Comparison of ENCODE assay signal across 13 cellular contexts in the genomic region with DNA sequence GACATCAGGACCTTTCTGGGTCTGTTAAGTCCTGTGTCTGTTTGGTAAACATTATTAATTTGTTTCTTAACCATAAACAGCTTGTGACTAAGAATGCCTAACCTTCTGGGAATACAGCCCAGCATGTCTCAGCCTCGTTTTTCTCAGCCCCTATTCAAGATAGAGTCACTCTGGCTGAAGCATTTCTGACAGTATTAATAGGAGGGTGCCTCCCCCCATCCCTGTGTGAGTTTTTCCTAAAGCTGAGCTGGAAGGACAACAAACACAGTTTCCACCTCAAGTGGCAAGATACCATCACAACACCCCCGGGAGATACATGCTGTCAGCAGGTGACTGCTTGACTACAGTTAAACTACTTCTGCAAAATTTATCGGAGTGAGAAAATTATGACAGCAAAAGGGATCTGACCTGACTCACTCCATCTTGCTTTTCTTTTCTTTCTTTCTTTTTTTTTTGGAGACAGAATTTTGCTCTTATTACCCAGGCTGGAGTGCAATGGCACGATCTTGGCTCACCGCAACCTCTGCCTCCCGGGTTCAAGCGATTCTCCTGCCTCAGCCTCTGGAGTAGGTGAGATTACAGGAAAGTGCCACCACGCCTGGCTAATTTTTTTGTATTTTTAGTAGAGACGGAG.
"Had no signal": no experiment of that assay in that cellular context is flagged by ENCODE, and none has a peak within 500 bp of the region (broad histone marks: within the 10 kb centered on the region; RNA-seq: fewer than 3 reads in every experiment).

No MANE protein-coding gene starts in this region.

- H3K4me3 Mint-ChIP-seq: activated naive CD8-positive, alpha-beta T cell; activated T-cell treated with anti-CD3 and anti-CD28 coated beads, Interleukin-2, amount 50 U/mL, for 24 hours; naive thymus-derived CD4-positive, alpha-beta T cell had no signal

- ATAC-seq: activated CD4-positive, CD25-positive, alpha-beta regulatory T cell treated with anti-CD3 and anti-CD28 coated beads, Interleukin-2, amount 50 U/mL, for 24 hours; naive thymus-derived CD4-positive, alpha-beta T cell; sciatic nerve had no signal

- H3K4me1 Mint-ChIP-seq: naive thymus-derived CD4-positive, alpha-beta T cell had no signal

- H3K36me3 ChIP-seq: prostate gland had no signal

- DNase-seq: activated CD4-positive, alpha-beta T cell treated with anti-CD3 and anti-CD28 coated beads, Interleukin-2, amount 50 U/mL, for 4 hours; activated effector memory CD4-positive, alpha-beta T cell treated with anti-CD3 and anti-CD28 coated beads, Interleukin-2, amount 50 U/mL, for 16 hours; activated T-cell treated with anti-CD3 and anti-CD28 coated beads, Interleukin-2, amount 50 U/mL, for 24 hours; naive thymus-derived CD4-positive, alpha-beta T cell; stimulated activated CD4-positive, alpha-beta T cell treated with anti-CD3 and anti-CD28 coated beads, Interleukin-12 subunit alpha, Interleukin-12 subunit beta, amount 100 ng/mL, for 4 hours; stimulated activated naive CD4-positive, alpha-beta T cell; T-helper 2 cell; trophoblast cell had no signal

- H3K4me1 ChIP-seq: prostate gland had no signal

- H3K4me3 ChIP-seq: lung, prostate gland had no signal

- H3K27ac Mint-ChIP-seq: activated naive CD8-positive, alpha-beta T cell; activated T-cell treated with anti-CD3 and anti-CD28 coated beads, Interleukin-2, amount 50 U/mL, for 24 hours; naive thymus-derived CD4-positive, alpha-beta T cell had no signal

- H3K36me3 Mint-ChIP-seq: activated naive CD8-positive, alpha-beta T cell; naive thymus-derived CD4-positive, alpha-beta T cell had no signal

- H3K9me3 ChIP-seq: prostate gland had no signal

- H3K27ac ChIP-seq: prostate gland had no signal

- H3K9me3 Mint-ChIP-seq: activated T-cell treated with anti-CD3 and anti-CD28 coated beads, Interleukin-2, amount 50 U/mL, for 24 hours had no signal
